10 cellular contexts compared by ENCODE assay signal in genomic region chr9:132141948-132142594, GRCh38. TPM values are rescaled to one million over a fixed set of nuclear protein-coding genes. Genes with fewer than 3 reads are reported as not detected.
DNase-seq lines count a peak whose midpoint lies in the region; ATAC-seq and TF ChIP-seq lines count a peak whose summit lies in the region.
"Had no signal": no experiment of that assay in that cellular context is flagged by ENCODE, and none has a peak within 500 bp of the region (broad histone marks: within the 10 kb centered on the region; RNA-seq: fewer than 3 reads in every experiment).

No MANE protein-coding gene starts in this region.

- no peak overlapping the region for H3K27ac Mint-ChIP-seq in effector memory CD8-positive, alpha-beta T cell
- H3K27ac Mint-ChIP-seq in progenitor cell of endocrine pancreas, result no peak overlapping the region

- H3K4me3 ChIP-seq in esophagus squamous epithelium, result peak overlapping the region in 1 of 4 donors; percentile 43
- no peak overlapping the region for H3K4me3 ChIP-seq in mucosa of descending colon

- peaks cover 6 to 11% (median 6%) of the 10 kb centered on the region in 3 donors for H3K4me1 ChIP-seq in esophagus squamous epithelium
- no peaks in the 10 kb centered on the region for H3K4me1 ChIP-seq in mucosa of descending colon (ENCODE audit: low read depth)

- intact Hi-C loops in esophagus squamous epithelium (cut with DNase I) (no loop called here), mucosa of descending colon (cut with DNase I, micrococcal nuclease) (no loop called here)

- peaks cover 0 to 98% (median 1%) of the 10 kb centered on the region in 4 donors for H3K27me3 ChIP-seq in esophagus squamous epithelium

- H3K36me3 ChIP-seq in esophagus squamous epithelium, result no peaks in the 10 kb centered on the region
- H3K36me3 ChIP-seq in mucosa of descending colon (ENCODE audit: low read depth), result no peaks in the 10 kb centered on the region
- H3K36me3 ChIP-seq: MG63 had no signal

- DNase-seq in DMS153 (lab: John Stamatoyannopoulos, UW), result peak; percentile 60
- DNase-seq in DMS153 treated with DMSO at 0.1 percent for 48 hours (lab: John Stamatoyannopoulos, UW; ENCODE audit: unreplicated experiment), result no peak
- DNase-seq in NCI-H226, result peak; percentile 73
- no peak for DNase-seq in effector memory CD8-positive, alpha-beta T cell
- DNase-seq in progenitor cell of endocrine pancreas (ENCODE audit: low spot score, unreplicated experiment), result no peak
- DNase-seq in esophagus squamous epithelium (lab: John Stamatoyannopoulos, UW), result no peak
- DNase-seq in T-helper 1 cell, result no peak
- DNase-seq in mucosa of descending colon, result no peak
- DNase-seq: stimulated activated CD4-positive, alpha-beta T cell treated with anti-CD3 and anti-CD28 coated beads, Interleukin-4, amount 100 ng/mL, for 1 hour had no signal

- H3K27ac ChIP-seq in esophagus squamous epithelium, result no peak overlapping the region

- peak overlapping the region; percentile 56 to 69 for H3K4me3 Mint-ChIP-seq in effector memory CD8-positive, alpha-beta T cell
- peak overlapping the region; percentile 73 for H3K4me3 Mint-ChIP-seq in progenitor cell of endocrine pancreas (ENCODE audit: low read depth)

- peaks cover 82 to 97% of the 10 kb centered on the region in 2 donors for H3K27me3 Mint-ChIP-seq in effector memory CD8-positive, alpha-beta T cell
- H3K27me3 Mint-ChIP-seq in progenitor cell of endocrine pancreas, result peaks cover 37% of the 10 kb centered on the region

- H3K36me3 Mint-ChIP-seq in effector memory CD8-positive, alpha-beta T cell (ENCODE audit: insufficient read depth), result no peaks in the 10 kb centered on the region
- no peaks in the 10 kb centered on the region for H3K36me3 Mint-ChIP-seq in progenitor cell of endocrine pancreas (ENCODE audit: insufficient read depth)

- no peak for TF ChIP-seq POLR2A in esophagus squamous epithelium (IDR thresholded peaks at IDR 0.05)

- no peaks in the 10 kb centered on the region for H3K9me3 Mint-ChIP-seq in effector memory CD8-positive, alpha-beta T cell
- H3K9me3 Mint-ChIP-seq in progenitor cell of endocrine pancreas (ENCODE audit: low read depth), result no peaks in the 10 kb centered on the region

- H3K4me1 Mint-ChIP-seq in effector memory CD8-positive, alpha-beta T cell (ENCODE audit: low read depth in 2 of 2), result peaks cover 12 to 13% of the 10 kb centered on the region in 2 donors
- peaks cover 13% of the 10 kb centered on the region for H3K4me1 Mint-ChIP-seq in progenitor cell of endocrine pancreas (ENCODE audit: low read depth)

- ATAC-seq in effector memory CD8-positive, alpha-beta T cell (replicated peaks), result no peak
- no peak for ATAC-seq in mucosa of descending colon

- H3K9me3 ChIP-seq in esophagus squamous epithelium (no peaks in the 10 kb centered on the region), mucosa of descending colon (no peaks in the 10 kb centered on the region)
- H3K9me3 ChIP-seq: MG63 had no signal

- TF ChIP-seq CTCF in progenitor cell of endocrine pancreas (IDR thresholded peaks at IDR 0.05; ENCODE audit: unreplicated experiment) (no peak), esophagus squamous epithelium (IDR thresholded peaks at IDR 0.05) (no peak), mucosa of descending colon (IDR thresholded peaks at IDR 0.05) (no peak)

- WGBS in esophagus squamous epithelium, 2 donors, result 26 to 61% methylated on average over 10 to 12 of the region's 12 CpGs

RNA-seq across cellular contexts. Expression of gene NTNG2, which starts 19.8 kb away (rescaled TPM):
- 2.4 TPM in 2 replicates for total RNA-seq in progenitor cell of endocrine pancreas
- total RNA-seq in esophagus squamous epithelium, result under 1 TPM; 0.08 to 0.95 (median 0.29) TPM
- under 1 TPM; 0.41 to 0.73 (median 0.43) TPM for total RNA-seq in mucosa of descending colon

Comparison
In these comparisons a context has a peak if more than half of its experiments do, and no peak if none do; other contexts are left out.
1. DNase-seq: peak in DMS153 (single experiment) and NCI-H226 (single experiment); none in DMS153 treated with DMSO at 0.1 percent for 48 hours (single experiment), effector memory CD8-positive, alpha-beta T cell (0 of 3), progenitor cell of endocrine pancreas (single experiment), esophagus squamous epithelium (single experiment), T-helper 1 cell (0 of 5) and mucosa of descending colon (0 of 3).